In the genomic region with DNA sequence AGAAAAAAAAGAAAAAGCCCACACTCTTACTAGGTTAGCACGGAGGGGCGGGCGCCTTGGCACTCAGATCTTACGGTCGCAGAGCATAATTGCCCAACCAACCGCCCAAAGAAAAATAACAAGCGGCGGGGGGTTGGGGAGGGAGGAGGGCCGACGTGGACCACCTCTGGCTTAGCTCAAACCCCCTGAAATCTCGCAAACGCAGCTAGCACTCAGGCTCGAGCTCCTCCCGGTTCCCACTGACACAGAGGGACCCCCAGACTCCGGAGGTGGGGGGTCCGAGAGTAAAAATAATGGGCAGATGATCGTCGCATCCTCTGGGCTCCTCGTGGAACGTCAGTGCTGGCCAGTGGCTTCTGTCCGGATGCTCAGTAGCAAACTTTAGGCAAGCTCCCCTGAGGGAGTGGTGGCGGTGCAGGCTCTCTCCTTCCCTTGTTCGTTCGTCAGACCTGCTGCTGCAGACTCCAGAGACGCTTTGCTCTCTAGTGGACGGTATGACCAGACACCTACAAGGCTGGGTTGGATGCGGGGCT, we compare ENCODE assay signal across 8 cellular contexts. TPM values are rescaled to one million over a fixed set of nuclear protein-coding genes. Genes with fewer than 3 reads are reported as not detected.
DNase-seq lines count a peak whose midpoint lies in the region; ATAC-seq and TF ChIP-seq lines count a peak whose summit lies in the region.

No MANE protein-coding gene starts in this region.

- TF ChIP-seq CTCF in GM10266 (IDR thresholded peaks at IDR 0.05; ENCODE audit: control insufficient read depth, insufficient read depth, low read depth, missing control alignments), result no peak
- no peak for TF ChIP-seq CTCF in glutamatergic neuron (IDR thresholded peaks at IDR 0.05; ENCODE audit: partially characterized antibody, unreplicated experiment)

- in situ Hi-C loops in ACHN (cut with HindIII; ENCODE audit: low pct_ligation_motif_present, low pct_unique_long_range_greater_than_20kb, low sequenced_read_pairs), result no loop called here

- H3K4me3 ChIP-seq in rectal smooth muscle tissue (ENCODE audit: low read length), result peak overlapping the region; percentile 40

- H3K9ac ChIP-seq in rectal smooth muscle tissue (ENCODE audit: low read length), result no peak overlapping the region

- H3K36me3 Mint-ChIP-seq in glutamatergic neuron (ENCODE audit: unreplicated experiment), result no peaks in the 10 kb centered on the region

- no peak for ATAC-seq in GM21447 (IDR thresholded peaks at IDR 0.05; ENCODE audit: unreplicated experiment)

- H3K27me3 Mint-ChIP-seq in glutamatergic neuron (ENCODE audit: unreplicated experiment), result peaks cover 3% of the 10 kb centered on the region

- H3K4me1 ChIP-seq in rectal smooth muscle tissue (ENCODE audit: control insufficient read depth, insufficient read depth, low read length), result peaks cover 2% of the 10 kb centered on the region

- peak overlapping the region; percentile 32 for H3K4me3 Mint-ChIP-seq in glutamatergic neuron (ENCODE audit: unreplicated experiment)

- peak; percentile 18 for DNase-seq in GM10266 (ENCODE audit: extremely low spot score)
- peak; percentile 41 for DNase-seq in NCI-H774 (lab: John Stamatoyannopoulos, UW)
- DNase-seq in glutamatergic neuron, result no peak
- no peak for DNase-seq in epidermal melanocyte (ENCODE audit: insufficient read length, low spot score)
- DNase-seq in ACHN, result no peak
- no peak for DNase-seq in activated CD4-positive, alpha-beta T cell treated with anti-CD3 and anti-CD28 coated beads, Interleukin-2, amount 50 U/mL, for 1 hour

- peak overlapping the region; percentile 63 for H3K27ac ChIP-seq in rectal smooth muscle tissue (ENCODE audit: low read depth, low read length)

- no peaks in the 10 kb centered on the region for H3K9me3 Mint-ChIP-seq in glutamatergic neuron (ENCODE audit: unreplicated experiment)

- H3K27ac Mint-ChIP-seq in glutamatergic neuron (ENCODE audit: unreplicated experiment), result no peak overlapping the region

- H3K27me3 ChIP-seq in rectal smooth muscle tissue (ENCODE audit: control insufficient read depth, insufficient read depth, low read length), result no peaks in the 10 kb centered on the region

- no peaks in the 10 kb centered on the region for H3K36me3 ChIP-seq in rectal smooth muscle tissue (ENCODE audit: control insufficient read depth, insufficient read depth, low read length)

- H3K4me1 Mint-ChIP-seq in glutamatergic neuron (ENCODE audit: low read depth, unreplicated experiment), result peaks cover 3% of the 10 kb centered on the region

RNA-seq across cellular contexts. Expression of gene CATIP, which starts 12.0 kb away (rescaled TPM):
- not detected for total RNA-seq in glutamatergic neuron (ENCODE audit: unreplicated experiment)

RNA-seq across cellular contexts. Expression of gene SLC11A1, which starts 13.4 kb away (rescaled TPM):
- not detected for total RNA-seq in glutamatergic neuron (ENCODE audit: unreplicated experiment)

RNA-seq across cellular contexts. Expression of gene CTDSP1, which starts 31.0 kb away (rescaled TPM):
- 9.7 TPM for total RNA-seq in glutamatergic neuron (ENCODE audit: unreplicated experiment)

RNA-seq across cellular contexts. Expression of gene VIL1, which starts 50.2 kb away (rescaled TPM):
- not detected for total RNA-seq in glutamatergic neuron (ENCODE audit: unreplicated experiment)

Comparison
In these comparisons a context has a peak if more than half of its experiments do, and no peak if none do; other contexts are left out.
1. DNase-seq: peak in GM10266 (single experiment) and NCI-H774 (single experiment); none in glutamatergic neuron (single experiment), epidermal melanocyte (single experiment), ACHN (single experiment) and activated CD4-positive, alpha-beta T cell treated with anti-CD3 and anti-CD28 coated beads, Interleukin-2, amount 50 U/mL, for 1 hour (single experiment).